Comparison of ENCODE assay signal across 25 cellular contexts in the genomic region with DNA sequence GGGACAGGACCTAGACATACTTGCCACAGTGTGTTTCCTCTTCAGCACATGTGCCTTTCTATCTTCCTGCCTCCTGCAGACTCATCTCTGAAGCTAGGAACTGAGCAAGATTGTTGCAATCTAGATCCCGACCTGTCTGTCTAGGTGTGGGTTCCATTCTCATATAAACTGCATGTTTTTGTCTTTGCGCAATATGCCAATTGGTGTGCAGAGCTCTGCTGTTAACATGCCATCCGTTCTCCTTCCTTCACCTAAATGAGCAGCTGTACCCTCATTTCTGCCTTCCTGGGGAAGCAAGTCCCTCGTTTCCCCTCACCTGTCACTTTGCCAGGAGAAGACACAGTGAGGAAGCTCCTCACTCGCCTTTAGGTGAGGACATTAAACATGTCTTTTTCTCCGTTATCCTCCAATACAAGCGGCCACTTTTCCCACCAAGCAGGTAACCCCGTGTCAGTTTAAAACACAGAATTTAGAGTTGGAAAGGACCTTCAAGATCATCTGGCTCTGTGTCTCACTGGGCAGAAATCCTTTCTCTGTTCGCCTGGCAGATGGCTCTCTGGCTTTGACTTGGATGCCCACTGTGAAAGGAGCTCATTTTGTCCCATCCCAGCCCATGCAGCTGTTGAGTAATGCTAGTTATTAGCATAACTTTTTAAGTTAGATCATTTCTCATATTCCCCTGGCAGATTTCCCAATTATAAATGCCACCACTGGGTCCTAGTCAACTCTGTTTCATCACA. TPM values are rescaled to one million over a fixed set of nuclear protein-coding genes. Genes with fewer than 3 reads are reported as not detected.
A peak's percentile ranks its signal among the peaks of the same experiment; 100 is the strongest.
DNase-seq lines count a peak whose midpoint lies in the region; ATAC-seq, FAIRE-seq and TF ChIP-seq lines count a peak whose summit lies in the region.
"Had no signal": no experiment of that assay in that cellular context is flagged by ENCODE, and none has a peak within 500 bp of the region (broad histone marks: within the 10 kb centered on the region; RNA-seq: fewer than 3 reads in every experiment).

No MANE protein-coding gene starts in this region.

- FAIRE-seq in D721Med (lab: Jason Lieb, UNC) (peak; percentile 25), bronchial epithelial cell (lab: Jason Lieb, UNC) (peak; percentile 68)
- FAIRE-seq: A549, GM12878, GM19239 had no signal

- DNase-seq in D721Med (ENCODE audit: insufficient read length, low spot score) (no peak), NCI-H446 (lab: John Stamatoyannopoulos, UW) (peak; percentile 16 to 61), bronchial epithelial cell (ENCODE audit: low read depth) (no peak), globus pallidus (ENCODE audit: low spot score) (peak; percentile 9), mucosa of gallbladder (ENCODE audit: low spot score) (no peak)
- DNase-seq in stimulated activated CD4-positive, alpha-beta T cell treated with anti-CD3 and anti-CD28 coated beads, Interleukin-12 subunit alpha, Interleukin-12 subunit beta, amount 100 ng/mL, for 4 hours = no peak
- DNase-seq: 8988T; ACHN; AML-193; BE2C; Calu3; CD4-positive, alpha-beta memory T cell; COR-L47; DMS53; DMS79 treated with DMSO at 0.1 percent for 48 hours; GDM1; H9 had no signal

- H3K4me3 ChIP-seq in bronchial epithelial cell (ENCODE audit: low read depth, low read length) = no peak overlapping the region
- H3K4me3 ChIP-seq: A549; BLaER1 treated with 17β-estradiol and CSF1 and Interleukin-3, amounts not matched to agents 10 nM and 100 nM; GM12878; GM23338 had no signal

- no peak for TF ChIP-seq CTCF in D721Med (IDR thresholded peaks at IDR 0.05; ENCODE audit: insufficient read depth, missing control alignments)
- no peak for TF ChIP-seq CTCF in bronchial epithelial cell (IDR thresholded peaks at IDR 0.05; ENCODE audit: insufficient read depth, low read length, severe bottlenecking)

- no peaks in the 10 kb centered on the region for H3K36me3 ChIP-seq in bronchial epithelial cell (ENCODE audit: control insufficient read depth, insufficient read depth, low read length)
- H3K36me3 ChIP-seq: BE2C; BLaER1 treated with 17β-estradiol and CSF1 and Interleukin-3, amounts not matched to agents 10 nM and 100 nM had no signal

- no peak for ATAC-seq in GM21515 (IDR thresholded peaks at IDR 0.05; ENCODE audit: unreplicated experiment)
- ATAC-seq: A549, GM12878, GM23338, HCT116 had no signal

- H3K27me3 ChIP-seq in bronchial epithelial cell (ENCODE audit: control insufficient read depth, insufficient read depth, low read length) = no peaks in the 10 kb centered on the region
- H3K27me3 ChIP-seq: BE2C; BLaER1 treated with 17β-estradiol and CSF1 and Interleukin-3, amounts not matched to agents 10 nM and 100 nM had no signal

RNA-seq across cellular contexts. Expression of a gene that starts 55.7 kb away (rescaled TPM):
- total RNA-seq in bronchial epithelial cell (0.13 and 0.79 TPM in 2 replicates), mucosa of gallbladder (0.12 TPM)
- total RNA-seq: CD4-positive, alpha-beta memory T cell; H4 had no signal

Comparison
In these comparisons a context has a peak if more than half of its experiments do, and no peak if none do; other contexts are left out.
1. DNase-seq: peak in NCI-H446 (2 of 2) and globus pallidus (single experiment); none in D721Med (single experiment), bronchial epithelial cell (single experiment), stimulated activated CD4-positive, alpha-beta T cell treated with anti-CD3 and anti-CD28 coated beads, Interleukin-12 subunit alpha, Interleukin-12 subunit beta, amount 100 ng/mL, for 4 hours (single experiment) and mucosa of gallbladder (single experiment).